1 cellular context compared by ENCODE assay signal in the genomic region with DNA sequence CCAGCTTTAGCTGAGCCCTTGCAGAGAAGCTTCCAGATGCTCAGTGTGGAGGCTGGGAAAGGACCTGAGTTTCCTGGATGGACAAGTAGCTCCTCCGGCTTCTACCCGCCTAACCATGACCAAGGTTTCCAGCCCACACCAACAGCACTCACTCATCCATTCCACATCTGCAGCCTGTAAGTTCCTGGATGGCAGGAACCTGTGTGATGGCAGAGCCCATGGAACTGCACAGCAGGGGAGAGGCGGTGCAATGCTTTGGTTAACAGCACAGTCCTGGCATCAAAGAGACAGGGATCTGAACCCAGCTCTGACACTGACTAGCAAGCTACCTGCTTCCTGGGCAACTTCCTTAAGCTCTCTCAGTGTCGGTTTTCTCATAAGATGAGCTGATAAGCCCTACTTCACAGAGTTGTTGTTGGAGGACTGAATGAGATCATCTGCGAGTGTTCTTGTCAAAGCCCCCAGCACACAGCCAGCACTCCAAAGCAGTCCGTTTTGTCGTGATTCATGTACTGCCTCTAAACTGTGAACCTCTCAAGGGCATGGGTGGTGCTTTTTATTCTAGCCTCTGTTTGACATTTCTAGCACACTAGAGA.
TF ChIP-seq lines count a peak whose summit lies in the region.

No MANE protein-coding gene starts in this region.

TF ChIP-seq in HepG2, 621 proteins besides CTCF, POLR2A, EP300 and RAD21:
- TF ChIP-seq ZNF850 (CRISPR knock-in tag; conservative IDR thresholded peaks at IDR 0.05) (no peak), GATA4 (IDR thresholded peaks at IDR 0.05; ENCODE audit: borderline replicate concordance, low read depth) (no peak), NRL (CRISPR knock-in tag; IDR thresholded peaks at IDR 0.05; ENCODE audit: borderline replicate concordance) (no peak), MAFF (IDR thresholded peaks at IDR 0.05; ENCODE audit: low read depth, low read length) (no peak)
